Comparison of ENCODE assay signal across 19 cellular contexts in genomic region chr12:103879878-103880277, GRCh38. TPM values are rescaled to one million over a fixed set of nuclear protein-coding genes. Genes with fewer than 3 reads are reported as not detected.
DNase-seq lines count a peak whose midpoint lies in the region; ATAC-seq, FAIRE-seq and TF ChIP-seq lines count a peak whose summit lies in the region.
"Had no signal": no experiment of that assay in that cellular context is flagged by ENCODE, and none has a peak within 500 bp of the region (broad histone marks: within the 10 kb centered on the region; RNA-seq: fewer than 3 reads in every experiment).

No MANE protein-coding gene starts in this region.

- H3K9me2 ChIP-seq in Loucy (replicated peaks; ENCODE audit: low read depth, low read length), result no peaks in the 10 kb centered on the region

- no peaks in the 10 kb centered on the region for H3K9me3 ChIP-seq in Loucy (ENCODE audit: insufficient read depth, low read depth, low read length)
- H3K9me3 ChIP-seq in astrocyte (ENCODE audit: insufficient read depth, low read depth, low read length), result no peaks in the 10 kb centered on the region
- H3K9me3 ChIP-seq: BE2C, SJSA1 had no signal

- H4K20me1 ChIP-seq in Loucy (ENCODE audit: insufficient read depth, low read length, poor library complexity, severe bottlenecking), result no peaks in the 10 kb centered on the region
- H4K20me1 ChIP-seq in astrocyte (ENCODE audit: insufficient read depth, low read length), result no peaks in the 10 kb centered on the region

- DNase-seq in Daoy (ENCODE audit: low read depth) (peak; percentile 63), astrocyte (ENCODE audit: low read depth) (no peak), GDM1 (lab: John Stamatoyannopoulos, UW) (no peak)
- no peak for DNase-seq in stimulated activated effector memory CD8-positive, alpha-beta T cell treated with anti-CD3 and anti-CD28 coated beads, Interleukin-12 subunit alpha, Interleukin-12 subunit beta, amount 100 ng/mL, for 72 hours (ENCODE audit: low spot score in 2 of 2)
- DNase-seq: BE2C; CD8-positive, alpha-beta T cell; DND-41; GF-D8; H7; Karpas-422; NCI-H1105; NCI-H187; NCI-H526; NK-92 treated with Interleukin-12 subunit alpha and Interleukin-12 subunit beta, amount 100 ng/mL, for 24 hours; SW 1271 had no signal

- no peak overlapping the region for H3K27ac ChIP-seq in astrocyte (ENCODE audit: low read depth, low read length)
- H3K27ac ChIP-seq: SJSA1 had no signal

- TF ChIP-seq CTCF in Loucy (conservative IDR thresholded peaks at IDR 0.05; ENCODE audit: low read length) (no peak), astrocyte (IDR thresholded peaks at IDR 0.05; ENCODE audit: insufficient read depth, low read depth, low read length) (no peak)

- H3F3A ChIP-seq in Loucy (ENCODE audit: low read depth), result 0 out of 2 replicates have a peak, but pooled peaks cover 3% of the 10 kb centered on the region

- no peaks in the 10 kb centered on the region for H3K79me2 ChIP-seq in Loucy (ENCODE audit: insufficient read depth, low read length)
- no peaks in the 10 kb centered on the region for H3K79me2 ChIP-seq in astrocyte (ENCODE audit: insufficient read depth, low read length)

- H3K27me3 Mint-ChIP-seq in astrocyte (ENCODE audit: low read depth, unreplicated experiment), result peaks cover 5% of the 10 kb centered on the region

- H2AFZ ChIP-seq in Loucy (ENCODE audit: low read length) (peak overlapping the region; percentile 49), astrocyte (ENCODE audit: low read depth, low read length) (no peak overlapping the region)

- peak overlapping the region; percentile 77 for H3K4me2 ChIP-seq in Loucy (ENCODE audit: low read depth, low read length, poor library complexity, severe bottlenecking)
- H3K4me2 ChIP-seq in astrocyte (ENCODE audit: low read length), result peak overlapping the region; percentile 39

- no peaks in the 10 kb centered on the region for H3K9me3 Mint-ChIP-seq in astrocyte (ENCODE audit: unreplicated experiment)
- no peaks in the 10 kb centered on the region for H3K9me3 Mint-ChIP-seq in stimulated activated effector memory CD8-positive, alpha-beta T cell treated with anti-CD3 and anti-CD28 coated beads, Interleukin-12 subunit alpha, Interleukin-12 subunit beta, amount 100 ng/mL, for 72 hours
- H3K9me3 Mint-ChIP-seq: CD8-positive, alpha-beta T cell had no signal

- peaks cover 49% of the 10 kb centered on the region for H3K4me1 ChIP-seq in Loucy (ENCODE audit: insufficient read depth, low read length, poor library complexity, severe bottlenecking)
- H3K4me1 ChIP-seq in astrocyte (ENCODE audit: insufficient read depth, low read length), result peaks cover 8% of the 10 kb centered on the region
- H3K4me1 ChIP-seq: BE2C, SJSA1 had no signal

- no peak for ATAC-seq in stimulated activated effector memory CD8-positive, alpha-beta T cell treated with anti-CD3 and anti-CD28 coated beads, Interleukin-12 subunit alpha, Interleukin-12 subunit beta, amount 100 ng/mL, for 72 hours
- ATAC-seq in GM21529 (IDR thresholded peaks at IDR 0.05; ENCODE audit: unreplicated experiment) (no peak), GM18502 (IDR thresholded peaks at IDR 0.05; ENCODE audit: poor library complexity, unreplicated experiment) (no peak)

- H3K27ac Mint-ChIP-seq in astrocyte (ENCODE audit: unreplicated experiment), result no peak overlapping the region
- H3K27ac Mint-ChIP-seq in stimulated activated effector memory CD8-positive, alpha-beta T cell treated with anti-CD3 and anti-CD28 coated beads, Interleukin-12 subunit alpha, Interleukin-12 subunit beta, amount 100 ng/mL, for 72 hours, result peak overlapping the region; percentile 84
- H3K27ac Mint-ChIP-seq: CD8-positive, alpha-beta T cell had no signal

- no peak for FAIRE-seq in astrocyte (lab: Jason Lieb, UNC)

- H3K9ac ChIP-seq in Loucy (ENCODE audit: low read depth, low read length, poor library complexity, severe bottlenecking) (peak overlapping the region; percentile 65), astrocyte (ENCODE audit: low read length) (no peak overlapping the region)

- no peak overlapping the region for H3K4me3 Mint-ChIP-seq in astrocyte (ENCODE audit: unreplicated experiment)
- H3K4me3 Mint-ChIP-seq in stimulated activated effector memory CD8-positive, alpha-beta T cell treated with anti-CD3 and anti-CD28 coated beads, Interleukin-12 subunit alpha, Interleukin-12 subunit beta, amount 100 ng/mL, for 72 hours, result no peak overlapping the region
- H3K4me3 Mint-ChIP-seq: CD8-positive, alpha-beta T cell had no signal

- H3K36me3 Mint-ChIP-seq in astrocyte (ENCODE audit: low read depth, unreplicated experiment), result no peaks in the 10 kb centered on the region
- H3K36me3 Mint-ChIP-seq in stimulated activated effector memory CD8-positive, alpha-beta T cell treated with anti-CD3 and anti-CD28 coated beads, Interleukin-12 subunit alpha, Interleukin-12 subunit beta, amount 100 ng/mL, for 72 hours, result peaks cover 4% of the 10 kb centered on the region
- H3K36me3 Mint-ChIP-seq: CD8-positive, alpha-beta T cell had no signal

- H3K4me1 Mint-ChIP-seq in astrocyte (ENCODE audit: low read depth, unreplicated experiment), result peaks cover 14% of the 10 kb centered on the region
- H3K4me1 Mint-ChIP-seq in stimulated activated effector memory CD8-positive, alpha-beta T cell treated with anti-CD3 and anti-CD28 coated beads, Interleukin-12 subunit alpha, Interleukin-12 subunit beta, amount 100 ng/mL, for 72 hours, result peaks cover 29% of the 10 kb centered on the region

- H3K36me3 ChIP-seq in Loucy (ENCODE audit: insufficient read depth, low read length) (no peaks in the 10 kb centered on the region), astrocyte (ENCODE audit: insufficient read depth, low read length) (no peaks in the 10 kb centered on the region)
- H3K36me3 ChIP-seq: BE2C, SJSA1 had no signal

- peak overlapping the region; percentile 60 for H3K4me3 ChIP-seq in Loucy (ENCODE audit: low read length, poor library complexity, severe bottlenecking)
- H3K4me3 ChIP-seq in astrocyte (ENCODE audit: insufficient read depth, low read depth, low read length), result no peak overlapping the region
- H3K4me3 ChIP-seq: SJSA1 had no signal

- H3K27me3 ChIP-seq in Loucy (ENCODE audit: insufficient read depth, low read length, poor library complexity, severe bottlenecking) (no peaks in the 10 kb centered on the region), astrocyte (ENCODE audit: insufficient read depth, low read length) (no peaks in the 10 kb centered on the region)
- H3K27me3 ChIP-seq: BE2C, SJSA1 had no signal

RNA-seq across cellular contexts. Expression of gene NT5DC3, which starts 38.8 kb away (rescaled TPM):
- 5.7 and 14.5 TPM in 2 replicates for total RNA-seq in Daoy (2014; rRNA removed; shearing (Covaris generic))
- 12.0 and 13.6 TPM in 2 replicates for total RNA-seq in astrocyte

RNA-seq across cellular contexts. Expression of gene HSP90B1, which starts 50.3 kb away (rescaled TPM):
- total RNA-seq in Daoy (2014; rRNA removed; shearing (Covaris generic)), result 840 and 1,074 TPM in 2 replicates
- total RNA-seq in astrocyte, result 1,238 and 1,270 TPM in 2 replicates
